24 cellular contexts compared by ENCODE assay signal in genomic region chr1:223423641-223424233, GRCh38. TPM values are rescaled to one million over a fixed set of nuclear protein-coding genes. Genes with fewer than 3 reads are reported as not detected.
A peak's percentile ranks its signal among the peaks of the same experiment; 100 is the strongest.
DNase-seq lines count a peak whose midpoint lies in the region; ATAC-seq and TF ChIP-seq lines count a peak whose summit lies in the region.
"Had no signal": no experiment of that assay in that cellular context is flagged by ENCODE, and none has a peak within 500 bp of the region (broad histone marks: within the 10 kb centered on the region; RNA-seq: fewer than 3 reads in every experiment).

No MANE protein-coding gene starts in this region.

- in situ Hi-C loops in GM23248 (cut with MboI), result no loop called here
- in situ Hi-C loops in astrocyte of the cerebellum (cut with HindIII; ENCODE audit: low sequenced_read_pairs), result no loop called here

- DNase-seq in A172 (ENCODE audit: low spot score) (peak; percentile 81), GM23248 (peak; percentile 74), astrocyte of the cerebellum (ENCODE audit: low read depth) (peak; percentile 18), right atrium auricular region (ENCODE audit: low spot score) (no peak)
- DNase-seq in stimulated activated CD4-positive, alpha-beta T cell treated with anti-CD3 and anti-CD28 coated beads, Interleukin-4, amount 100 ng/mL, for 4 hours, result no peak
- no peak for DNase-seq in activated T-helper 1 cell treated with anti-CD3 and anti-CD28 coated beads, Interleukin-12 subunit alpha, Interleukin-12 subunit beta, Interleukin-2, Interleukin-4 antibody, amounts not matched to agents 30 ng/mL and 10 ng/mL and 1 ng/mL, durations not matched to agents 14 hours and 24 hours and 36 hours (ENCODE audit: low spot score)
- DNase-seq: activated CD4-positive, alpha-beta T cell treated with anti-CD3 and anti-CD28 coated beads, Interleukin-2, amount 50 U/mL, for 4 hours; activated naive CD4-positive, alpha-beta T cell; amygdala; CD4-positive, alpha-beta T cell; DMS53; KG1; left cardiac atrium; midbrain; NCI-H1092 treated with DMSO at 0.1 percent for 48 hours; NCI-H2107; NCI-H524; T-helper 1 cell had no signal

- H2AFZ ChIP-seq in GM23248, result 0 out of 2 replicates have a peak overlapping the region, but pooled peaks have one; percentile 38

- peaks cover 29% of the 10 kb centered on the region for H3F3A ChIP-seq in GM23248 (ENCODE audit: insufficient read depth)

- H3K4me2 ChIP-seq in GM23248 (ENCODE audit: unreplicated experiment), result peak overlapping the region; percentile 30

- H3K79me2 ChIP-seq in GM23248 (ENCODE audit: insufficient read depth), result no peaks in the 10 kb centered on the region

- H3K9me2 ChIP-seq in GM23248 (ENCODE audit: insufficient read depth), result no peaks in the 10 kb centered on the region

- H3K27ac Mint-ChIP-seq in activated T-helper 1 cell treated with anti-CD3 and anti-CD28 coated beads, Interleukin-12 subunit alpha, Interleukin-12 subunit beta, Interleukin-2, Interleukin-4 antibody, amounts not matched to agents 30 ng/mL and 10 ng/mL and 1 ng/mL, durations not matched to agents 14 hours and 24 hours and 36 hours, result no peak overlapping the region
- H3K27ac Mint-ChIP-seq: CD4-positive, alpha-beta T cell had no signal

- intact Hi-C loops in activated T-helper 1 cell treated with anti-CD3 and anti-CD28 coated beads, Interleukin-12 subunit alpha, Interleukin-12 subunit beta, Interleukin-2, Interleukin-4 antibody, amounts not matched to agents 30 ng/mL and 10 ng/mL and 1 ng/mL, durations not matched to agents 14 hours and 24 hours and 36 hours (cut with micrococcal nuclease), result no loop called here

- ATAC-seq in GM21390 (IDR thresholded peaks at IDR 0.05; ENCODE audit: unreplicated experiment) (no peak), HG02981 (IDR thresholded peaks at IDR 0.05; ENCODE audit: unreplicated experiment) (no peak)

- H3K36me3 ChIP-seq in GM23248 (ENCODE audit: low read depth) (no peaks in the 10 kb centered on the region), right atrium auricular region (no peaks in the 10 kb centered on the region)
- H3K36me3 ChIP-seq: prostate gland, suprapubic skin had no signal

- H3K4me3 ChIP-seq in GM23248 (no peak overlapping the region), astrocyte of the cerebellum (ENCODE audit: low read depth, low read length) (no peak overlapping the region), right atrium auricular region (no peak overlapping the region)
- H3K4me3 ChIP-seq: prostate gland, suprapubic skin had no signal

- H3K4me3 Mint-ChIP-seq in activated T-helper 1 cell treated with anti-CD3 and anti-CD28 coated beads, Interleukin-12 subunit alpha, Interleukin-12 subunit beta, Interleukin-2, Interleukin-4 antibody, amounts not matched to agents 30 ng/mL and 10 ng/mL and 1 ng/mL, durations not matched to agents 14 hours and 24 hours and 36 hours, result no peak overlapping the region
- H3K4me3 Mint-ChIP-seq: CD4-positive, alpha-beta T cell had no signal

- no peak overlapping the region for H3K9ac ChIP-seq in GM23248

- H3K27ac ChIP-seq in GM23248, result peak overlapping the region; percentile 21; the same call in 1 of the 2 replicates
- H3K27ac ChIP-seq in right atrium auricular region, result peak overlapping the region; percentile 7 to 12
- H3K27ac ChIP-seq: prostate gland, suprapubic skin, VCaP had no signal

- no peaks in the 10 kb centered on the region for H3K27me3 ChIP-seq in GM23248 (replicated peaks; ENCODE audit: insufficient read depth)
- H3K27me3 ChIP-seq in right atrium auricular region, result no peaks in the 10 kb centered on the region
- H3K27me3 ChIP-seq: suprapubic skin had no signal

- H3K9me3 Mint-ChIP-seq in activated T-helper 1 cell treated with anti-CD3 and anti-CD28 coated beads, Interleukin-12 subunit alpha, Interleukin-12 subunit beta, Interleukin-2, Interleukin-4 antibody, amounts not matched to agents 30 ng/mL and 10 ng/mL and 1 ng/mL, durations not matched to agents 14 hours and 24 hours and 36 hours, result no peaks in the 10 kb centered on the region

- 0 to 3% methylated on average over 4 of the region's 4 CpGs for WGBS in GM23248 (ENCODE audit: low coverage in 1 of 2, low lambda C conversion rate in 2 of 2, missing lambda C conversion rate in 2 of 2), 2 experiments

- H3K36me3 Mint-ChIP-seq in activated T-helper 1 cell treated with anti-CD3 and anti-CD28 coated beads, Interleukin-12 subunit alpha, Interleukin-12 subunit beta, Interleukin-2, Interleukin-4 antibody, amounts not matched to agents 30 ng/mL and 10 ng/mL and 1 ng/mL, durations not matched to agents 14 hours and 24 hours and 36 hours (ENCODE audit: low read depth), result no peaks in the 10 kb centered on the region

- TF ChIP-seq CTCF in astrocyte of the cerebellum (IDR thresholded peaks at IDR 0.05; ENCODE audit: low read depth, low read length, missing control alignments), result no peak
- TF ChIP-seq CTCF in right atrium auricular region (IDR thresholded peaks at IDR 0.05), result no peak

- H3K9me3 ChIP-seq in GM23248 (ENCODE audit: low read depth) (no peaks in the 10 kb centered on the region), right atrium auricular region (peaks cover 0 to 6% of the 10 kb centered on the region in 2 donors)
- H3K9me3 ChIP-seq: prostate gland, suprapubic skin had no signal

- H3K4me1 ChIP-seq in GM23248 (ENCODE audit: insufficient read depth), result peaks cover 26% of the 10 kb centered on the region
- H3K4me1 ChIP-seq in right atrium auricular region, result peaks cover 0 to 34% of the 10 kb centered on the region in 2 donors
- H3K4me1 ChIP-seq: prostate gland had no signal

- no peaks in the 10 kb centered on the region for H4K20me1 ChIP-seq in GM23248 (ENCODE audit: insufficient read depth)

- H3K27me3 Mint-ChIP-seq in activated T-helper 1 cell treated with anti-CD3 and anti-CD28 coated beads, Interleukin-12 subunit alpha, Interleukin-12 subunit beta, Interleukin-2, Interleukin-4 antibody, amounts not matched to agents 30 ng/mL and 10 ng/mL and 1 ng/mL, durations not matched to agents 14 hours and 24 hours and 36 hours (ENCODE audit: insufficient read depth), result peaks cover 1% of the 10 kb centered on the region
- H3K27me3 Mint-ChIP-seq: CD4-positive, alpha-beta T cell had no signal

- no peaks in the 10 kb centered on the region for H3K4me1 Mint-ChIP-seq in activated T-helper 1 cell treated with anti-CD3 and anti-CD28 coated beads, Interleukin-12 subunit alpha, Interleukin-12 subunit beta, Interleukin-2, Interleukin-4 antibody, amounts not matched to agents 30 ng/mL and 10 ng/mL and 1 ng/mL, durations not matched to agents 14 hours and 24 hours and 36 hours (ENCODE audit: low read depth)

RNA-seq across cellular contexts. Expression of gene CCDC185, which starts 30.5 kb away (rescaled TPM):
- not detected in 2 replicates for total RNA-seq in A172 (2014; rRNA removed; shearing (Covaris generic))
- total RNA-seq in GM23248 (2014; rRNA removed; shearing (Covaris generic)), result not detected in 2 replicates
- polyA plus RNA-seq in GM23248 (2016; fragmentation: Nextera tagmentation; extraction: Ambion mirVana), result not detected in 2 replicates
- total RNA-seq in right atrium auricular region, result not detected
- not detected in 2 replicates for total RNA-seq in activated T-helper 1 cell treated with anti-CD3 and anti-CD28 coated beads, Interleukin-12 subunit alpha, Interleukin-12 subunit beta, Interleukin-2, Interleukin-4 antibody, amounts not matched to agents 30 ng/mL and 10 ng/mL and 1 ng/mL, durations not matched to agents 14 hours and 24 hours and 36 hours
- total RNA-seq: CD4-positive, alpha-beta T cell; suprapubic skin had no signal
- polyA plus RNA-seq: neural cell had no signal

RNA-seq across cellular contexts. Expression of gene SUSD4, which starts 59.8 kb away (rescaled TPM):
- 0.05 TPM in 1 of 2 replicates, not detected in the other for total RNA-seq in A172 (2014; rRNA removed; shearing (Covaris generic))
- total RNA-seq in GM23248 (2014; rRNA removed; shearing (Covaris generic)), result 2.0 and 3.9 TPM in 2 replicates
- 0.49 and 1.1 TPM in 2 replicates for polyA plus RNA-seq in GM23248 (2016; fragmentation: Nextera tagmentation; extraction: Ambion mirVana)
- 10 to 100 TPM in 1 of 2 donors, 1 to 10 TPM in 1; 8.9 to 17.7 TPM for total RNA-seq in right atrium auricular region
- not detected in 2 replicates for total RNA-seq in activated T-helper 1 cell treated with anti-CD3 and anti-CD28 coated beads, Interleukin-12 subunit alpha, Interleukin-12 subunit beta, Interleukin-2, Interleukin-4 antibody, amounts not matched to agents 30 ng/mL and 10 ng/mL and 1 ng/mL, durations not matched to agents 14 hours and 24 hours and 36 hours

Comparison
In these comparisons a context has a peak if more than half of its experiments do, and no peak if none do; other contexts are left out.
1. DNase-seq: peak in A172 (single experiment), GM23248 (single experiment) and astrocyte of the cerebellum (single experiment); none in right atrium auricular region (single experiment), stimulated activated CD4-positive, alpha-beta T cell treated with anti-CD3 and anti-CD28 coated beads, Interleukin-4, amount 100 ng/mL, for 4 hours (0 of 2) and activated T-helper 1 cell treated with anti-CD3 and anti-CD28 coated beads, Interleukin-12 subunit alpha, Interleukin-12 subunit beta, Interleukin-2, Interleukin-4 antibody, amounts not matched to agents 30 ng/mL and 10 ng/mL and 1 ng/mL, durations not matched to agents 14 hours and 24 hours and 36 hours (single experiment).